23 cellular contexts compared by ENCODE assay signal in the genomic region with DNA sequence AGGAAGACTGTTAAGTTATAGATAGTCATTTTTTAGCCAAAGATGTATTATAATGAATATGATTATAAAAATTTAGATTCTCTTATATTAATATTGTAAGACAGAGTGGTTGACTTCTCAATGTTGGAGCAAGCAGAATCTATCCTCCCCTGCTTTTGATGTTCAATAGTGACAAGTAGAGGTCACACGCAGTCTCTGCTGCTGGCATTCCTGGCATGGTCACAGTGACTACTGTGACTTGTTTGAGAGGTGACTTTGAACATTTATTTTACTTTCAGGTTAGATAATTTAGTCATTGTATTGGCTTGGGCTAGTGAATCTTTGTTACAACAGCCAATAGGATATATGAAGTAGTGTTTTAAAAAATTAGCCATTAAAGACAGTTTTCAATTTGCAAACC. TPM values are rescaled to one million over a fixed set of nuclear protein-coding genes. Genes with fewer than 3 reads are reported as not detected.
"Had no signal": no experiment of that assay in that cellular context is flagged by ENCODE, and none has a peak within 500 bp of the region (broad histone marks: within the 10 kb centered on the region; RNA-seq: fewer than 3 reads in every experiment).

No MANE protein-coding gene starts in this region.

- H3K9me3 ChIP-seq: mucosa of descending colon, sigmoid colon, testis, transverse colon had no signal

- ATAC-seq: activated CD4-positive, CD25-positive, alpha-beta regulatory T cell treated with anti-CD3 and anti-CD28 coated beads, Interleukin-2, amount 50 U/mL, for 24 hours; left colon; mucosa of descending colon; natural killer cell treated with Interleukin-12 subunit alpha and Interleukin-12 subunit beta and Interleukin-15 and Interleukin-18, amount 100 ng/mL, for 72 hours; stimulated activated naive CD8-positive, alpha-beta T cell treated with anti-CD3 and anti-CD28 coated beads, Interleukin-15, Interleukin-2, amounts not matched to agents 100 U/mL and 50 U/mL, for 24 hours had no signal

- H3K27me3 ChIP-seq: sigmoid colon, testis, transverse colon had no signal

- DNase-seq: activated CD4-positive, alpha-beta T cell treated with anti-CD3 and anti-CD28 coated beads for 48 hours; activated CD4-positive, alpha-beta T cell treated with anti-CD3 and anti-CD28 coated beads, Interleukin-2, amount 50 U/mL, for 48 hours; activated CD8-positive, alpha-beta memory T cell treated with anti-CD3 and anti-CD28 coated beads for 24 hours; activated effector memory CD4-positive, alpha-beta T cell treated with Interleukin-2 at 50 U/mL for 16 hours; activated naive CD4-positive, alpha-beta T cell treated with Interleukin-2 at 50 U/mL for 16 hours; anterior cingulate cortex; effector memory CD4-positive, alpha-beta T cell; glutamatergic neuron; hippocampal formation; left colon; mucosa of descending colon; sigmoid colon; stimulated activated CD4-positive, alpha-beta T cell treated with anti-CD3 and anti-CD28 coated beads, Interleukin-2, amount 100 ng/mL, for 48 hours; stimulated activated naive CD8-positive, alpha-beta T cell treated with anti-CD3 and anti-CD28 coated beads, Interleukin-15, Interleukin-2, amounts not matched to agents 100 U/mL and 50 U/mL, for 24 hours; T-helper 9 cell; testis; transverse colon had no signal

- H3K4me1 ChIP-seq: sigmoid colon, testis, transverse colon had no signal

- H3K36me3 ChIP-seq: sigmoid colon, transverse colon had no signal

- H3K4me3 ChIP-seq: lung, mucosa of descending colon, sigmoid colon, testis, transverse colon had no signal

- H3K27ac ChIP-seq: sigmoid colon, testis, transverse colon, VCaP had no signal

RNA-seq across cellular contexts. Expression of gene CD36, which starts 13.7 kb away (rescaled TPM):
- total RNA-seq: epithelial cell of proximal tubule; natural killer cell treated with Interleukin-12 subunit alpha and Interleukin-12 subunit beta and Interleukin-15 and Interleukin-18, amount 100 ng/mL, for 72 hours; T-helper 1 cell treated with Interleukin-12 subunit alpha and Interleukin-12 subunit beta and Interleukin-4 antibody, amounts not matched to agents 30 ng/mL and 1 ng/mL, for 36 hours had no signal
